Comparison of ENCODE assay signal across 8 cellular contexts in the genomic region with DNA sequence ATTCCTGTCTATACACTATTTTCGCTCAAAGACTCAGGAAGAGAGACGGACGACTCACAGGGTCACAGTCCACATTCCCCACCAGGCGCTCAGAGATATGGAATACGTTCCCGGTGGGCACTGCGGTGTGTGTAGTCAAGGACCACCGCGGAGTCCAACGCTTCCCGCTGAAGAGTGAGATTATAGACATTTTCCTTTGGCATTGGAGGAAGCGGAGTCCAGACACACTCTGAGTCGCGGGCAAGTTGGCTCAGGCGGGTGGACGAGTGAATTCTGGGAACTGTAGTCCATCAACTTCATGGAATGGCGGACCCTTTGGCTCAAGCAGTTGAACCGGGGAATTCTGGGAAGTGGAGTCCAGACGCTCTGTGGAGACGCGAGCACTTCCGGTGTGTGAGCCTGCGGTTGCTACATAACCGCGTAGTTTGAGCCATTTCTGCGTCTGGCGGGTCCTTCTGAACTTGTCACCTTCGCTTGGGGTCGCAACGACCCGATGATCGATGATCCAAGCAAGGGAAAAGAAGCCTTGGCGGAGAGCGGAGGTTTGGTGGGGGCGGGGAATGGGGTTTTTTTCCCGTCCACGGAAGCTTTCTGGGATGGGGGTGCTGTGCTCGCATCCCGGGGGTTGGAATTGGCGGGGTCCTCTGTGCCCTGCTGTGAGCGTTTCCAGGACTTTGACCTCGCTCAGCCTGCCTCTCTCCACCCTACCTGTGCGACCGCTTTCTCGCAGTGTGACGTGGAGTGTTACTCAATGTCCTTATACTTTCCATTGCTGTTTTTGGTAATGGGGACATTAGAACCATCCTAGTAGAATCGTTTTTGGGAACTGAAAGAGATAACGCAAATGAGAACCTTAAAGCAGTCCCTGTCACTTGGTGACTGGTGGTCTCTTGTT. TPM values are rescaled to one million over a fixed set of nuclear protein-coding genes. Genes with fewer than 3 reads are reported as not detected.
DNase-seq lines count a peak whose midpoint lies in the region; ATAC-seq, FAIRE-seq and TF ChIP-seq lines count a peak whose summit lies in the region.

A gene (plus strand): TSS at position 392 of the 895 bp plus-strand sequence. CDS start 4,122 bp downstream, outside the sequence.

- peak within 1 kb of the TSS; percentile 91 for H3K4me3 ChIP-seq in BE2C (ENCODE audit: low read depth, low read length)

- no peak for TF ChIP-seq CTCF in BE2C (IDR thresholded peaks at IDR 0.05; ENCODE audit: low read depth, low read length)

- TF ChIP-seq POLR2A in GM19193 (IDR thresholded peaks at IDR 0.05; ENCODE audit: extremely low read depth, insufficient read depth, insufficient read length) = peak; percentile 59

- no peaks in the 10 kb centered on the region for H3K4me1 ChIP-seq in BE2C

- H3K27me3 ChIP-seq in BE2C = no peaks in the 10 kb centered on the region

- no peaks in the 10 kb centered on the region for H3K9me3 ChIP-seq in BE2C

- peaks cover 1% of the 10 kb centered on the region; the same call in 1 of the 2 replicates for H3K36me3 ChIP-seq in BE2C

- DNase-seq in BE2C (peak; percentile 90), NCI-H460 (ENCODE audit: extremely low read depth, low read depth) (peak; percentile 93), kidney tubule cell (ENCODE audit: low spot score) (peak; percentile 94)
- peak; percentile 81 to 82 for DNase-seq in activated CD4-positive, alpha-beta T cell treated with anti-CD3 and anti-CD28 coated beads for 4 hours
- DNase-seq in stimulated activated CD4-positive, alpha-beta T cell treated with anti-CD3 and anti-CD28 coated beads, Interleukin-1b, Interleukin-23, amount 100 ng/mL, for 24 hours (ENCODE audit: low read depth in 4 of 4, low spot score in 1 of 4) = peak; percentile 48 to 67 (median 62)

- peak; percentile 14 for FAIRE-seq in colon (lab: Jason Lieb, UNC)

- peak; percentile 87 for ATAC-seq in HG03432 (IDR thresholded peaks at IDR 0.05; ENCODE audit: unreplicated experiment)

RNA-seq across cellular contexts. Expression of the gene that starts here (rescaled TPM):
- polyA plus RNA-seq in BE2C (2012; ENCODE audit: insufficient read depth, insufficient read length, low read depth) = 1.2 TPM
- 3.6 and 4.8 TPM in 2 replicates for total RNA-seq in NCI-H460 (2014; rRNA removed; shearing (Covaris generic))
- polyA plus RNA-seq in NCI-H460 (2014; cell fraction: nucleus; rRNA removed) = 3.6 and 6.1 TPM in 2 replicates

Comparison
In these comparisons a context has a peak if more than half of its experiments do, and no peak if none do; other contexts are left out.
1. Peak in every context shown above with its lines: DNase-seq, ATAC-seq and H3K4me3 ChIP-seq.